Comparison of ENCODE assay signal across 14 cellular contexts in the genomic region with DNA sequence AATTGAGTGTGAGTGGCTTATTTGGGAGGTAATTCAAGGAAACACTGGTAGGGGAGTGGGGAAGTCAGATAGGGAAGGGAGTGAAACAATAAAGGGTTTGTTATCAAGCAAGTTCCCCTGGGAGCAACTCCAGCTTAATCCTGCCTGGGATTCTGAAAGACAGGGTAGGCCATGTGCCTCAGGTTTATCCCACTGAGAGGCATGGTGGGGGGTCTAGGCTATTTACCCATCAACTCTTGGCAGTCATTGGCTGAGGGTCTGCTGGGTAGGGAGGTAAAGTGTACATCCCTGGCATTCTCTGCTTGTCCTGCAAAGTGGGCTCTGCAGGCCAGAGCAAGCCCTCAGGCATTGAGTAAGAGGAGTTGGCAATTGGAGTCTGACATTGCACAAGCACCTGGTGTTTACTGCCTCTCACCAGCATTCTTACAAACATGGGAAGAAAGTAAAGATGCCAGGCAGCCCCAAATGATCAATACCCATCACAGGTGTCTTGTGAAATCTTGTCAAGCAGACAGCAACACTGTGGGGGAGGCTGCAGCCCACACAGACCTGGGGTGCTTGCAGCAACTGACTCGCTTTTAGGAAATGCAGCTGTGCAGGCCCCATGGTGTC.
DNase-seq lines count a peak whose midpoint lies in the region; ATAC-seq, FAIRE-seq and TF ChIP-seq lines count a peak whose summit lies in the region.
"Had no signal": no experiment of that assay in that cellular context is flagged by ENCODE, and none has a peak within 500 bp of the region (broad histone marks: within the 10 kb centered on the region; RNA-seq: fewer than 3 reads in every experiment).

No MANE protein-coding gene starts in this region.

- H3K4me1 ChIP-seq in SJCRH30 = peaks cover 31% of the 10 kb centered on the region

- TF ChIP-seq POLR2A in H54 (IDR thresholded peaks at IDR 0.05; ENCODE audit: low read depth, low read length) = no peak

- no peak for TF ChIP-seq EP300 in Ishikawa (IDR thresholded peaks at IDR 0.05; ENCODE audit: borderline replicate concordance)

- no peaks in the 10 kb centered on the region for H3K36me3 ChIP-seq in SJCRH30
- H3K36me3 ChIP-seq: sigmoid colon had no signal

- no peaks in the 10 kb centered on the region for H3K9me3 ChIP-seq in SJCRH30 (replicated peaks)
- H3K9me3 ChIP-seq: sigmoid colon had no signal

- no peak for TF ChIP-seq RAD21 in Ishikawa (IDR thresholded peaks at IDR 0.05; ENCODE audit: low read depth)

- no peak for ATAC-seq in HG03565 (IDR thresholded peaks at IDR 0.05; ENCODE audit: unreplicated experiment)
- ATAC-seq: Right ventricle myocardium inferior had no signal

- H3K27ac ChIP-seq in SJCRH30 = peak overlapping the region; percentile 46
- H3K27ac ChIP-seq: coronary artery, sigmoid colon had no signal

- no peak overlapping the region for H3K4me3 ChIP-seq in SJCRH30
- H3K4me3 ChIP-seq: coronary artery, sigmoid colon had no signal

- intact Hi-C loops in posterior cingulate gyrus (cut with DNase I) = no loop called here

- DNase-seq in D341Med (ENCODE audit: low spot score) (peak; percentile 50), SJCRH30 (peak; percentile 88 to 94), islet precursor cell (peak; percentile 77), ureter (ENCODE audit: low spot score) (no peak), posterior cingulate gyrus (no peak), H54 (ENCODE audit: insufficient read length, low spot score) (no peak)
- DNase-seq: CD8-positive, alpha-beta memory T cell; foreskin melanocyte; naive B cell; sigmoid colon had no signal

- FAIRE-seq in H54 (lab: Jason Lieb, UNC) = no peak

- no peaks in the 10 kb centered on the region for H3K27me3 ChIP-seq in SJCRH30
- H3K27me3 ChIP-seq: sigmoid colon had no signal

TF ChIP-seq in Ishikawa, 13 proteins besides CTCF, POLR2A, EP300 and RAD21:
- TF ChIP-seq ZBTB7A (IDR thresholded peaks at IDR 0.05; ENCODE audit: low read depth) (no peak), TCF12 (IDR thresholded peaks at IDR 0.05; ENCODE audit: low read depth) (no peak), CREB1 (IDR thresholded peaks at IDR 0.05; ENCODE audit: low read depth) (no peak), CEBPB (IDR thresholded peaks at IDR 0.05) (peak; percentile 24; the same call in 1 of the 2 replicates), NFIC (IDR thresholded peaks at IDR 0.05) (no peak)
- TF ChIP-seq, protein P1, sequence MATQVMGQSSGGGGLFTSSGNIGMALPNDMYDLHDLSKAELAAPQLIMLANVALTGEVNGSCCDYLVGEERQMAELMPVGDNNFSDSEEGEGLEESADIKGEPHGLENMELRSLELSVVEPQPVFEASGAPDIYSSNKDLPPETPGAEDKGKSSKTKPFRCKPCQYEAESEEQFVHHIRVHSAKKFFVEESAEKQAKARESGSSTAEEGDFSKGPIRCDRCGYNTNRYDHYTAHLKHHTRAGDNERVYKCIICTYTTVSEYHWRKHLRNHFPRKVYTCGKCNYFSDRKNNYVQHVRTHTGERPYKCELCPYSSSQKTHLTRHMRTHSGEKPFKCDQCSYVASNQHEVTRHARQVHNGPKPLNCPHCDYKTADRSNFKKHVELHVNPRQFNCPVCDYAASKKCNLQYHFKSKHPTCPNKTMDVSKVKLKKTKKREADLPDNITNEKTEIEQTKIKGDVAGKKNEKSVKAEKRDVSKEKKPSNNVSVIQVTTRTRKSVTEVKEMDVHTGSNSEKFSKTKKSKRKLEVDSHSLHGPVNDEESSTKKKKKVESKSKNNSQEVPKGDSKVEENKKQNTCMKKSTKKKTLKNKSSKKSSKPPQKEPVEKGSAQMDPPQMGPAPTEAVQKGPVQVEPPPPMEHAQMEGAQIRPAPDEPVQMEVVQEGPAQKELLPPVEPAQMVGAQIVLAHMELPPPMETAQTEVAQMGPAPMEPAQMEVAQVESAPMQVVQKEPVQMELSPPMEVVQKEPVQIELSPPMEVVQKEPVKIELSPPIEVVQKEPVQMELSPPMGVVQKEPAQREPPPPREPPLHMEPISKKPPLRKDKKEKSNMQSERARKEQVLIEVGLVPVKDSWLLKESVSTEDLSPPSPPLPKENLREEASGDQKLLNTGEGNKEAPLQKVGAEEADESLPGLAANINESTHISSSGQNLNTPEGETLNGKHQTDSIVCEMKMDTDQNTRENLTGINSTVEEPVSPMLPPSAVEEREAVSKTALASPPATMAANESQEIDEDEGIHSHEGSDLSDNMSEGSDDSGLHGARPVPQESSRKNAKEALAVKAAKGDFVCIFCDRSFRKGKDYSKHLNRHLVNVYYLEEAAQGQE (IDR thresholded peaks at IDR 0.05; ENCODE audit: low read depth) = no peak

Comparison
In these comparisons a context has a peak if more than half of its experiments do, and no peak if none do; other contexts are left out.
1. DNase-seq: peak in D341Med (single experiment), SJCRH30 (2 of 2) and islet precursor cell (single experiment); none in ureter (single experiment), posterior cingulate gyrus (0 of 10) and H54 (single experiment).